In the genomic region with DNA sequence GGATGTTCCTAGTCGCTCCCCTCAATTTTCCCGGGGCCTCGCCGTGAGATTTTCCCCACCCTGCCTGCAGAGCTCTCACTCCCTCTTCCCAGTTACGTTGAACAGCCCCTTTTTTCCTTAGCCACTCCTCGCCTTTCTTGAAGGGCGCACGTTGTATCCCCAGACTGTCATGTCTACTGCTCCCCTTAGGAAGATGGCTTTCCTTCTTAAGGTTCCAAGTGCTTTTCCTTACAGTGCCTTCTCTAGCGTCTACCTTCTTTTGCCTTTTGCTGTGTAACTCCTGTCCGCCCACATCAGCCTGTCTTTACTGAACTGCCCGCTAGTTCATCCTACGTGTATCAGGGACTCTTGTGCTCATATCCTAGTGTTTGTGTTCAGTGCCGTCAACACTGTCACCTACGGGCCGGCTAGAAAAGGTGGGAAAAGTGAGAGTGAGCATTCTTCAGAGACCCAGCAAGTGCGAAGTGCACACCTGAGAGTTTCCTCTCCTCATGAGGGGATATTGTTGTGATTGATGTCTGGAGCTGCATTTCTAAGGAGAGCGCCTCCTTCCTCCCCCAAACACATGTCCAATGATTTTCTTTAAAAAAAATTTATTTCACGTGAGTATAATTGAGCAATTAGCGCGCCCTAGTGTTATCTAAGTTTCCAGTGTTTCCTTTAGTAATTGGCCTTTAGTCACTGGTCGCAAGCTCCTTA, we compare ENCODE assay signal across 8 cellular contexts. TPM values are rescaled to one million over a fixed set of nuclear protein-coding genes. Genes with fewer than 3 reads are reported as not detected.
DNase-seq lines count a peak whose midpoint lies in the region; ATAC-seq and TF ChIP-seq lines count a peak whose summit lies in the region.

No MANE protein-coding gene starts in this region.

- H3K9me3 ChIP-seq in right atrium auricular region = no peaks in the 10 kb centered on the region

- TF ChIP-seq CTCF in right atrium auricular region (IDR thresholded peaks at IDR 0.05) = no peak

- H3K4me3 ChIP-seq in right atrium auricular region (peak overlapping the region; percentile 97 to 99), rectal smooth muscle tissue (ENCODE audit: low read length) (peak overlapping the region; percentile 99)

- H3K36me3 ChIP-seq in right atrium auricular region = peaks cover 7% of the 10 kb centered on the region
- no peaks in the 10 kb centered on the region for H3K36me3 ChIP-seq in rectal smooth muscle tissue (ENCODE audit: control insufficient read depth, insufficient read depth, low read length)

- H3K9ac ChIP-seq in rectal smooth muscle tissue (ENCODE audit: low read length) = peak overlapping the region; percentile 93

- ATAC-seq in GM19351 (IDR thresholded peaks at IDR 0.05; ENCODE audit: unreplicated experiment) (no peak), HG02759 (IDR thresholded peaks at IDR 0.05; ENCODE audit: unreplicated experiment) (no peak)

- DNase-seq in DMS53 treated with DMSO at 0.1 percent for 48 hours (lab: John Stamatoyannopoulos, UW; ENCODE audit: unreplicated experiment) (peak; percentile 42), HS-5 (ENCODE audit: low read depth) (peak; percentile 25), RKO (ENCODE audit: low spot score) (peak; percentile 78), amniotic stem cell (lab: John Stamatoyannopoulos, UW) (peak; percentile 31), right atrium auricular region (ENCODE audit: low spot score) (no peak)

- H3K27ac ChIP-seq in right atrium auricular region (peak overlapping the region; percentile 93 to 97), rectal smooth muscle tissue (ENCODE audit: low read depth, low read length) (peak overlapping the region; percentile 97)

- H3K27me3 ChIP-seq in right atrium auricular region (no peaks in the 10 kb centered on the region), rectal smooth muscle tissue (ENCODE audit: control insufficient read depth, insufficient read depth, low read length) (no peaks in the 10 kb centered on the region)

- H3K4me1 ChIP-seq in right atrium auricular region = peaks cover 4 to 15% of the 10 kb centered on the region in 2 donors
- peaks cover 3% of the 10 kb centered on the region for H3K4me1 ChIP-seq in rectal smooth muscle tissue (ENCODE audit: control insufficient read depth, insufficient read depth, low read length)

RNA-seq across cellular contexts. Expression of a gene that starts 0.8 kb away (rescaled TPM):
- 10 to 100 TPM; 18.2 to 21.9 TPM for total RNA-seq in right atrium auricular region

RNA-seq across cellular contexts. Expression of a gene that starts 19.5 kb away (rescaled TPM):
- 10 to 100 TPM; 12.2 to 13.4 TPM for total RNA-seq in right atrium auricular region
